ENCODE assay signal across 10 cellular contexts in the genomic region with DNA sequence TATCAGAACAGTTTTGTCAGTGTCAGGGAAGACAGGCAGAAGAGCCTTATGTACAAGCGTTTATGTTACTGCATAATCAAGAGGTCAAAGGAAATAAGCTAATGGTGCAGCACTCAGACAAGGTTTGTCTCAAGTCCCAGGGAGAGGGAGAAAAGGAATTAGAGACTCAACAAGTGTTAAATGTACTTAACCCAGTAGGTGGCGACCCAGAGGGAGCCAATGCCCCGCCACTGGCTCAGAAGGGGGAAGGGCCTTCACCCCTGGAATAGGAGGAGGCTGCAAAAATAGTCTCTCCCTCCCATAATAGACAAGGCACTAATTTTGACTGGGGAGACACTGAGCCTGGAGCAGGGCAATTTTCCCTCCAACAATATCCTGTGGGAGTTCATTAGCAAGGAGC. TPM values are rescaled to one million over a fixed set of nuclear protein-coding genes. Genes with fewer than 3 reads are reported as not detected.
DNase-seq lines count a peak whose midpoint lies in the region; ATAC-seq and TF ChIP-seq lines count a peak whose summit lies in the region.
"Had no signal": no experiment of that assay in that cellular context is flagged by ENCODE, and none has a peak within 500 bp of the region (broad histone marks: within the 10 kb centered on the region; RNA-seq: fewer than 3 reads in every experiment).

No MANE protein-coding gene starts in this region.

- H3K27me3 ChIP-seq in IMR-90 (ENCODE audit: control insufficient read depth, insufficient read depth, low read length) = peaks cover 4% of the 10 kb centered on the region; the same call in 1 of the 2 replicates
- no peaks in the 10 kb centered on the region for H3K27me3 ChIP-seq in brain microvascular endothelial cell (replicated peaks)
- H3K27me3 ChIP-seq in upper lobe of left lung = no peaks in the 10 kb centered on the region
- H3K27me3 ChIP-seq: right atrium auricular region had no signal

- POLR2A ChIA-PET in IMR-90 (lab: Charles Lee; ENCODE audit: unreplicated experiment) = no interaction called here

- no peak overlapping the region for H3K4me2 ChIP-seq in IMR-90 (ENCODE audit: low read depth, low read length)

- no peak overlapping the region for H2AFZ ChIP-seq in IMR-90 (replicated peaks; ENCODE audit: low read length, poor library complexity)

- no peak overlapping the region for H2BK5ac ChIP-seq in IMR-90 (ENCODE audit: low read depth, low read length, poor library complexity, severe bottlenecking)

- no peaks in the 10 kb centered on the region for H3K36me3 Mint-ChIP-seq in activated T-cell treated with anti-CD3 and anti-CD28 coated beads, Interleukin-2, amount 50 U/mL, for 72 hours (ENCODE audit: insufficient read depth in 2 of 2)

- dilution Hi-C loops in IMR-90 (cut with HindIII; ENCODE audit: low sequenced_read_pairs, unreplicated experiment) = no loop called here

- H4K8ac ChIP-seq in IMR-90 (ENCODE audit: low read depth in 2 of 2, low read length in 2 of 2) = no peak overlapping the region

- no peaks in the 10 kb centered on the region for H3K9me3 Mint-ChIP-seq in activated T-cell treated with anti-CD3 and anti-CD28 coated beads, Interleukin-2, amount 50 U/mL, for 72 hours
- H3K9me3 Mint-ChIP-seq: activated T-cell treated with anti-CD3 and anti-CD28 coated beads, Interleukin-2, amount 50 U/mL, for 24 hours had no signal

- H2AK9ac ChIP-seq in IMR-90 (replicated peaks; ENCODE audit: low read depth, low read length, poor library complexity) = no peak overlapping the region

- no peaks in the 10 kb centered on the region for H3K4me1 Mint-ChIP-seq in activated T-cell treated with anti-CD3 and anti-CD28 coated beads, Interleukin-2, amount 50 U/mL, for 72 hours (ENCODE audit: low read depth)

- H3K9ac ChIP-seq in IMR-90 (ENCODE audit: low read depth, low read length) = no peak overlapping the region

- no peaks in the 10 kb centered on the region for H3K9me1 ChIP-seq in IMR-90 (ENCODE audit: insufficient read depth, low read length)

- no peak overlapping the region for H4K91ac ChIP-seq in IMR-90 (ENCODE audit: insufficient read depth, low read depth, low read length)

- no peak for DNase-seq in activated T-cell treated with anti-CD3 and anti-CD28 coated beads, Interleukin-2, amount 50 U/mL, for 72 hours
- no peak for DNase-seq in activated T-cell treated with anti-CD3 and anti-CD28 coated beads, Interleukin-2, amount 50 U/mL, for 48 hours
- no peak for DNase-seq in IMR-90
- DNase-seq in brain microvascular endothelial cell = no peak
- DNase-seq in retinal pigment epithelial cell (ENCODE audit: low read depth) = no peak
- no peak for DNase-seq in NCI-H2029 treated with DMSO at 0.1 percent for 48 hours (lab: John Stamatoyannopoulos, UW)
- no peak for DNase-seq in upper lobe of left lung
- no peak for DNase-seq in NOMO-1 treated with DMSO at 0.1 percent for 48 hours (lab: John Stamatoyannopoulos, UW; ENCODE audit: unreplicated experiment)
- DNase-seq: activated T-cell treated with anti-CD3 and anti-CD28 coated beads, Interleukin-2, amount 50 U/mL, for 24 hours had no signal

- no peak overlapping the region for H3K18ac ChIP-seq in IMR-90 (ENCODE audit: low read depth, low read length)

- no peak overlapping the region for H3K56ac ChIP-seq in IMR-90 (ENCODE audit: extremely low read depth, insufficient read depth, low read length)

- H3K23ac ChIP-seq in IMR-90 (ENCODE audit: low read depth, low read length) = no peak overlapping the region

- no peak overlapping the region for H2AK5ac ChIP-seq in IMR-90 (ENCODE audit: low read depth, low read length)

- in situ Hi-C loops in IMR-90 (cut with MboI; ENCODE audit: low sequenced_read_pairs) = no loop called here
- in situ Hi-C loops in brain microvascular endothelial cell (cut with HindIII; ENCODE audit: low pct_ligation_motif_present, low sequenced_read_pairs) = no loop called here

- H4K20me1 ChIP-seq in IMR-90 (ENCODE audit: insufficient read depth, low read length) = no peaks in the 10 kb centered on the region

- intact Hi-C loops in IMR-90 (cut with micrococcal nuclease) = loop anchor here (10.0 kb wide), 2 partner anchors 349 to 679 kb away; no protein-coding TSS in a partner anchor

- H3K27ac ChIP-seq in IMR-90 (ENCODE audit: insufficient read depth, low read length) = no peak overlapping the region
- H3K27ac ChIP-seq in brain microvascular endothelial cell = no peak overlapping the region
- no peak overlapping the region for H3K27ac ChIP-seq in upper lobe of left lung
- H3K27ac ChIP-seq: right atrium auricular region had no signal

- no peak overlapping the region for H3K4me3 Mint-ChIP-seq in activated T-cell treated with anti-CD3 and anti-CD28 coated beads, Interleukin-2, amount 50 U/mL, for 72 hours
- H3K4me3 Mint-ChIP-seq: activated T-cell treated with anti-CD3 and anti-CD28 coated beads, Interleukin-2, amount 50 U/mL, for 24 hours had no signal

- no CpG with 5 or more reads among the region's 3 CpGs for WGBS in IMR-90 (ENCODE audit: extremely low coverage in 2 of 2, insufficient read length in 1 of 2), 2 experiments
- WGBS in upper lobe of left lung, 2 donors = 45 to 58% methylated on average over 3 of the region's 3 CpGs

- no peaks in the 10 kb centered on the region for H3K4me1 ChIP-seq in IMR-90 (ENCODE audit: control insufficient read depth, insufficient read depth, low read length)
- H3K4me1 ChIP-seq in upper lobe of left lung = peaks cover 0 to 5% (median 0%) of the 10 kb centered on the region in 4 donors
- H3K4me1 ChIP-seq: right atrium auricular region had no signal

- CTCF ChIA-PET in IMR-90 (lab: Yijun Ruan, JAX) = interaction anchor here (0.5 kb wide), 1 partner anchor 33 kb away, joined by 3 read pairs; no protein-coding TSS in a partner anchor

- H3K4me3 ChIP-seq in IMR-90 (ENCODE audit: insufficient read depth, low read depth, low read length) (no peak overlapping the region), brain microvascular endothelial cell (ENCODE audit: low read depth, low read length) (no peak overlapping the region), retinal pigment epithelial cell (ENCODE audit: low read length) (no peak overlapping the region), upper lobe of left lung (no peak overlapping the region)
- H3K4me3 ChIP-seq: right atrium auricular region had no signal

- no peak overlapping the region for H2BK15ac ChIP-seq in IMR-90 (ENCODE audit: low read depth, low read length)

- H2BK20ac ChIP-seq in IMR-90 (ENCODE audit: low read depth, low read length) = no peak overlapping the region

- H3K27me3 Mint-ChIP-seq in activated T-cell treated with anti-CD3 and anti-CD28 coated beads, Interleukin-2, amount 50 U/mL, for 72 hours (ENCODE audit: low read depth) = no peaks in the 10 kb centered on the region
- H3K27me3 Mint-ChIP-seq: activated T-cell treated with anti-CD3 and anti-CD28 coated beads, Interleukin-2, amount 50 U/mL, for 24 hours had no signal

- H2BK120ac ChIP-seq in IMR-90 (ENCODE audit: low read depth, low read length) = no peak overlapping the region

- TF ChIP-seq CTCF in IMR-90 (conservative IDR thresholded peaks at IDR 0.05; ENCODE audit: low read depth, low read length) (peak; percentile 33; the same call in 1 of the 2 replicates), brain microvascular endothelial cell (IDR thresholded peaks at IDR 0.05; ENCODE audit: low read depth, low read length, missing control alignments) (peak; percentile 63), retinal pigment epithelial cell (conservative IDR thresholded peaks at IDR 0.05; ENCODE audit: low read depth, low read length) (peak; percentile 51), upper lobe of left lung (IDR thresholded peaks at IDR 0.05) (no peak)

- H3K36me3 ChIP-seq in IMR-90 (ENCODE audit: control insufficient read depth, insufficient read depth, low read length) (no peaks in the 10 kb centered on the region), brain microvascular endothelial cell (replicated peaks) (no peaks in the 10 kb centered on the region), upper lobe of left lung (no peaks in the 10 kb centered on the region)
- H3K36me3 ChIP-seq: right atrium auricular region had no signal

- TF ChIP-seq POLR2A in IMR-90 (IDR thresholded peaks at IDR 0.05; ENCODE audit: low read depth, low read length) (no peak), upper lobe of left lung (IDR thresholded peaks at IDR 0.05) (no peak)

- H3K79me1 ChIP-seq in IMR-90 (ENCODE audit: low read depth in 1 of 2, low read length in 2 of 2) = no peaks in the 10 kb centered on the region

- TF ChIP-seq RAD21 in IMR-90 (IDR thresholded peaks at IDR 0.05; ENCODE audit: low read length) = no peak

- H3K9me3 ChIP-seq in IMR-90 (ENCODE audit: control insufficient read depth, insufficient read depth, low read length) = no peaks in the 10 kb centered on the region
- no peaks in the 10 kb centered on the region for H3K9me3 ChIP-seq in upper lobe of left lung
- H3K9me3 ChIP-seq: right atrium auricular region had no signal

- no peak for TF ChIP-seq EP300 in upper lobe of left lung (IDR thresholded peaks at IDR 0.05)

- H3K27ac Mint-ChIP-seq in activated T-cell treated with anti-CD3 and anti-CD28 coated beads, Interleukin-2, amount 50 U/mL, for 72 hours = peak overlapping the region; percentile 40
- H3K27ac Mint-ChIP-seq: activated T-cell treated with anti-CD3 and anti-CD28 coated beads, Interleukin-2, amount 50 U/mL, for 24 hours had no signal

- no peak overlapping the region for H3K14ac ChIP-seq in IMR-90 (replicated peaks; ENCODE audit: low read depth, low read length)

- BruUV-seq in IMR-90 (replicated peaks; lab: Mats Ljungman, UMichigan) = no TSS peak

- H4K5ac ChIP-seq in IMR-90 (ENCODE audit: low read depth, low read length) = no peak overlapping the region

- no peak overlapping the region for H3K4ac ChIP-seq in IMR-90 (ENCODE audit: low read depth, low read length)

- no peak for ATAC-seq in activated T-cell treated with anti-CD3 and anti-CD28 coated beads, Interleukin-2, amount 50 U/mL, for 72 hours (replicated peaks in 1 of 2)
- ATAC-seq in IMR-90 (ENCODE audit: low read depth) (peak; percentile 67), upper lobe of left lung (ENCODE audit: low FRiP score in 2 of 2) (no peak)

TF ChIP-seq in IMR-90, 13 proteins besides CTCF, POLR2A, EP300 and RAD21 (continues in another document):
- TF ChIP-seq MXI1 (IDR thresholded peaks at IDR 0.05; ENCODE audit: borderline replicate concordance, low read depth, low read length) (no peak), USF2 (IDR thresholded peaks at IDR 0.05; ENCODE audit: low read depth, low read length) (no peak)

RNA-seq across cellular contexts. Expression of gene PAPSS1, which starts 14.1 kb away (rescaled TPM):
- 10 to 100 TPM; 31.6 to 33.2 TPM for total RNA-seq in activated T-cell treated with anti-CD3 and anti-CD28 coated beads, Interleukin-2, amount 50 U/mL, for 72 hours
- total RNA-seq in IMR-90 (2012; rRNA removed) = 82.8 and 90.5 TPM in 2 replicates
- polyA plus RNA-seq in IMR-90 (2012; rRNA removed) = 64.7 and 71.8 TPM in 2 replicates
- 33.3 and 39.9 TPM in 2 replicates for polyA plus RNA-seq in IMR-90 (2012; cell fraction: cytosol; rRNA removed)
- polyA plus RNA-seq in IMR-90 (2012; cell fraction: nucleus; rRNA removed; ENCODE audit: low replicate concordance) = 20.0 and 45.3 TPM in 2 replicates
- total RNA-seq in upper lobe of left lung = 10 to 100 TPM; 23.7 to 84.9 (median 55.4) TPM

Comparison
In these comparisons a context has a peak if more than half of its experiments do, and no peak if none do; other contexts are left out.
1. CTCF ChIP-seq: peak in IMR-90 (single experiment), brain microvascular endothelial cell (single experiment) and retinal pigment epithelial cell (single experiment); none in upper lobe of left lung (0 of 6).